8 cellular contexts compared by ENCODE assay signal in genomic region chr1:42756956-42757891, GRCh38. TPM values are rescaled to one million over a fixed set of nuclear protein-coding genes. Genes with fewer than 3 reads are reported as not detected.
DNase-seq lines count a peak whose midpoint lies in the region; ATAC-seq, FAIRE-seq and TF ChIP-seq lines count a peak whose summit lies in the region.

No MANE protein-coding gene starts in this region.

- H3K27ac ChIP-seq in GM23248, result no peak overlapping the region
- H3K27ac ChIP-seq in astrocyte (ENCODE audit: low read depth, low read length), result no peak overlapping the region
- no peak overlapping the region for H3K27ac ChIP-seq in suprapubic skin

- peaks cover 0 to 2% (median 0%) of the 10 kb centered on the region in 7 donors for H3K9me3 Mint-ChIP-seq in CD14-positive monocyte
- peaks cover 2% of the 10 kb centered on the region for H3K9me3 Mint-ChIP-seq in astrocyte (ENCODE audit: unreplicated experiment)
- H3K9me3 Mint-ChIP-seq in activated CD4-positive, alpha-beta memory T cell treated with anti-CD3 and anti-CD28 coated beads, Interleukin-2, amount 10 ng/mL, durations not matched to agents 7 days and 5 days, result no peaks in the 10 kb centered on the region

- 77% methylated on average over 17 of the region's 17 CpGs for WGBS in GM23248 (ENCODE audit: low coverage in 1 of 2, low lambda C conversion rate in 2 of 2, missing lambda C conversion rate in 2 of 2), 2 experiments
- WGBS in suprapubic skin, result 78% methylated on average over 17 of the region's 17 CpGs

- peak; percentile 80 for FAIRE-seq in astrocyte (lab: Jason Lieb, UNC)

- no peak for TF ChIP-seq POLR2A in suprapubic skin (IDR thresholded peaks at IDR 0.05)

- H3K27me3 Mint-ChIP-seq in CD14-positive monocyte (ENCODE audit: low read depth in 3 of 3) (no peaks in the 10 kb centered on the region), astrocyte (ENCODE audit: low read depth, unreplicated experiment) (no peaks in the 10 kb centered on the region)
- H3K27me3 Mint-ChIP-seq in activated CD4-positive, alpha-beta memory T cell treated with anti-CD3 and anti-CD28 coated beads, Interleukin-2, amount 10 ng/mL, durations not matched to agents 7 days and 5 days, result no peaks in the 10 kb centered on the region

- TF ChIP-seq CTCF in CD14-positive monocyte (IDR thresholded peaks at IDR 0.05) (peak; percentile 83), astrocyte (IDR thresholded peaks at IDR 0.05; ENCODE audit: insufficient read depth, low read depth, low read length) (peak; percentile 72), suprapubic skin (IDR thresholded peaks at IDR 0.05) (peak; percentile 36 to 55)

- H3K27ac Mint-ChIP-seq in CD14-positive monocyte (peak overlapping the region in 6 of 7 donors; percentile 4 to 73 (median 34)), astrocyte (ENCODE audit: unreplicated experiment) (peak overlapping the region; percentile 74)
- H3K27ac Mint-ChIP-seq in activated CD4-positive, alpha-beta memory T cell treated with anti-CD3 and anti-CD28 coated beads, Interleukin-2, amount 10 ng/mL, durations not matched to agents 7 days and 5 days, result no peak overlapping the region

- H2AFZ ChIP-seq in GM23248 (no peak overlapping the region), astrocyte (ENCODE audit: low read depth, low read length) (no peak overlapping the region)

- H3K9me3 ChIP-seq in GM23248 (ENCODE audit: low read depth), result no peaks in the 10 kb centered on the region
- no peaks in the 10 kb centered on the region for H3K9me3 ChIP-seq in astrocyte (ENCODE audit: insufficient read depth, low read depth, low read length)
- H3K9me3 ChIP-seq in suprapubic skin, result no peaks in the 10 kb centered on the region

- intact Hi-C loops in CD14-positive monocyte (cut with micrococcal nuclease), result loop anchor here (5.0 kb wide), 1 partner anchor 180 kb away; no protein-coding TSS in a partner anchor

- peaks cover 11% of the 10 kb centered on the region for H3K4me1 ChIP-seq in GM23248 (ENCODE audit: insufficient read depth)
- no peaks in the 10 kb centered on the region for H3K4me1 ChIP-seq in astrocyte (ENCODE audit: insufficient read depth, low read length)
- peaks cover under 1% of the 10 kb centered on the region for H3K4me1 ChIP-seq in suprapubic skin

- H3K4me3 ChIP-seq in GM23248 (no peak overlapping the region), astrocyte (ENCODE audit: insufficient read depth, low read depth, low read length) (no peak overlapping the region), suprapubic skin (no peak overlapping the region)

- H3K79me2 ChIP-seq in GM23248 (ENCODE audit: insufficient read depth) (peaks cover 46% of the 10 kb centered on the region), astrocyte (ENCODE audit: insufficient read depth, low read length) (peaks cover 3% of the 10 kb centered on the region)

- peaks cover 26% of the 10 kb centered on the region for H3F3A ChIP-seq in GM23248 (ENCODE audit: insufficient read depth)

- H3K4me3 Mint-ChIP-seq in CD14-positive monocyte, result no peak overlapping the region
- no peak overlapping the region for H3K4me3 Mint-ChIP-seq in astrocyte (ENCODE audit: unreplicated experiment)
- H3K4me3 Mint-ChIP-seq in activated CD4-positive, alpha-beta memory T cell treated with anti-CD3 and anti-CD28 coated beads, Interleukin-2, amount 10 ng/mL, durations not matched to agents 7 days and 5 days, result no peak overlapping the region

- H4K20me1 ChIP-seq in GM23248 (ENCODE audit: insufficient read depth) (no peaks in the 10 kb centered on the region; the same call in 1 of the 2 replicates), astrocyte (ENCODE audit: insufficient read depth, low read length) (peaks cover 77% of the 10 kb centered on the region)

- DNase-seq in CD14-positive monocyte (ENCODE audit: low spot score) (no peak), GM23248 (peak; percentile 81), NCI-H460 (ENCODE audit: extremely low read depth, low read depth) (peak; percentile 37), astrocyte (ENCODE audit: low read depth) (peak; percentile 44), iPS-NIHi7 (ENCODE audit: extremely low spot score) (peak; percentile 76), suprapubic skin (ENCODE audit: low spot score in 2 of 2) (peak in 1 of 2 donors; percentile 35)
- no peak for DNase-seq in activated CD4-positive, alpha-beta memory T cell treated with anti-CD3 and anti-CD28 coated beads, Interleukin-2, amount 10 ng/mL, durations not matched to agents 7 days and 5 days

- POLR2A ChIA-PET in activated CD4-positive, alpha-beta memory T cell treated with anti-CD3 and anti-CD28 coated beads, Interleukin-2, amount 10 ng/mL, durations not matched to agents 7 days and 5 days (lab: Charles Lee), result interaction anchor here (0.6 to 3.2 kb wide), 2 partner anchors 10 to 192 kb away, joined by 3 to 16 read pairs; partner anchors contain the start of genes C1orf50 and P3H1

- H3K4me1 Mint-ChIP-seq in CD14-positive monocyte (peaks cover 4% of the 10 kb centered on the region), astrocyte (ENCODE audit: low read depth, unreplicated experiment) (peaks cover 5% of the 10 kb centered on the region)
- H3K4me1 Mint-ChIP-seq in activated CD4-positive, alpha-beta memory T cell treated with anti-CD3 and anti-CD28 coated beads, Interleukin-2, amount 10 ng/mL, durations not matched to agents 7 days and 5 days, result peaks cover under 1% of the 10 kb centered on the region

- in situ Hi-C loops in GM23248 (cut with MboI), result no loop called here

- no peak for ATAC-seq in HG02884 (IDR thresholded peaks at IDR 0.05; ENCODE audit: unreplicated experiment)

- no peak overlapping the region for H3K4me2 ChIP-seq in GM23248 (ENCODE audit: unreplicated experiment)
- H3K4me2 ChIP-seq in astrocyte (ENCODE audit: low read length), result no peak overlapping the region

- CTCF ChIA-PET in activated CD4-positive, alpha-beta memory T cell treated with anti-CD3 and anti-CD28 coated beads, Interleukin-2, amount 10 ng/mL, durations not matched to agents 7 days and 5 days (lab: Charles Lee), result interaction anchor here (1.2 to 2.9 kb wide), 3 partner anchors 10 to 89 kb away, joined by 3 to 20 read pairs (median 6); partner anchors contain the start of genes C1orf50, P3H1 and ZNF691

- H3K9ac ChIP-seq in GM23248, result no peak overlapping the region
- no peak overlapping the region for H3K9ac ChIP-seq in astrocyte (ENCODE audit: low read length)

- H3K27me3 ChIP-seq in GM23248 (replicated peaks; ENCODE audit: insufficient read depth) (no peaks in the 10 kb centered on the region), astrocyte (ENCODE audit: insufficient read depth, low read length) (no peaks in the 10 kb centered on the region), suprapubic skin (no peaks in the 10 kb centered on the region)

- H3K36me3 Mint-ChIP-seq in CD14-positive monocyte, result peaks cover 68 to 94% of the 10 kb centered on the region in 2 donors
- H3K36me3 Mint-ChIP-seq in astrocyte (ENCODE audit: low read depth, unreplicated experiment), result peaks cover 49% of the 10 kb centered on the region
- H3K36me3 Mint-ChIP-seq in activated CD4-positive, alpha-beta memory T cell treated with anti-CD3 and anti-CD28 coated beads, Interleukin-2, amount 10 ng/mL, durations not matched to agents 7 days and 5 days (ENCODE audit: low read depth), result peaks cover 60% of the 10 kb centered on the region

- no peak for TF ChIP-seq EP300 in suprapubic skin (IDR thresholded peaks at IDR 0.05)

- H3K9me2 ChIP-seq in GM23248 (ENCODE audit: insufficient read depth), result no peaks in the 10 kb centered on the region

- H3K36me3 ChIP-seq in GM23248 (ENCODE audit: low read depth), result peaks cover 49% of the 10 kb centered on the region
- H3K36me3 ChIP-seq in astrocyte (ENCODE audit: insufficient read depth, low read length), result peaks cover 68% of the 10 kb centered on the region
- H3K36me3 ChIP-seq in suprapubic skin, result peaks cover 66% of the 10 kb centered on the region

RNA-seq across cellular contexts. Expression of gene P3H1, which starts 9.6 kb away (rescaled TPM):
- 10 to 100 TPM; 16.8 to 16.9 TPM for polyA plus RNA-seq in CD14-positive monocyte
- 222 and 257 TPM in 2 replicates for total RNA-seq in GM23248 (2014; rRNA removed; shearing (Covaris generic))
- 194 and 197 TPM in 2 replicates for polyA plus RNA-seq in GM23248 (2016; fragmentation: Nextera tagmentation; extraction: Ambion mirVana)
- 44.9 and 51.0 TPM in 2 replicates for total RNA-seq in NCI-H460 (2014; rRNA removed; shearing (Covaris generic))
- polyA plus RNA-seq in NCI-H460 (2014; cell fraction: nucleus; rRNA removed), result 131 and 137 TPM in 2 replicates
- 277 and 351 TPM in 2 replicates for total RNA-seq in astrocyte
- total RNA-seq in suprapubic skin, result 10 to 100 TPM; 12.5 to 19.8 (median 16.1) TPM
- total RNA-seq in activated CD4-positive, alpha-beta memory T cell treated with anti-CD3 and anti-CD28 coated beads, Interleukin-2, amount 10 ng/mL, durations not matched to agents 7 days and 5 days, result 10 to 100 TPM; 40.1 to 43.3 TPM

RNA-seq across cellular contexts. Expression of gene C1orf50, which starts 9.8 kb away (rescaled TPM):
- polyA plus RNA-seq in CD14-positive monocyte, result 1 to 10 TPM; 3.7 to 9.2 TPM
- total RNA-seq in GM23248 (2014; rRNA removed; shearing (Covaris generic)), result 2.7 and 3.4 TPM in 2 replicates
- polyA plus RNA-seq in GM23248 (2016; fragmentation: Nextera tagmentation; extraction: Ambion mirVana), result 8.1 and 10.5 TPM in 2 replicates
- total RNA-seq in NCI-H460 (2014; rRNA removed; shearing (Covaris generic)), result 1.2 and 4.1 TPM in 2 replicates
- 1.4 and 2.9 TPM in 2 replicates for polyA plus RNA-seq in NCI-H460 (2014; cell fraction: nucleus; rRNA removed)
- 9.5 and 12.6 TPM in 2 replicates for total RNA-seq in astrocyte
- total RNA-seq in suprapubic skin, result 1 to 10 TPM; 2.2 to 7.6 (median 3.1) TPM
- 1 to 10 TPM; 7.1 to 7.2 TPM for total RNA-seq in activated CD4-positive, alpha-beta memory T cell treated with anti-CD3 and anti-CD28 coated beads, Interleukin-2, amount 10 ng/mL, durations not matched to agents 7 days and 5 days

RNA-seq across cellular contexts. Expression of gene CLDN19, which starts 17.2 kb away (rescaled TPM):
- polyA plus RNA-seq in CD14-positive monocyte (not detected), GM23248 (2016; fragmentation: Nextera tagmentation; extraction: Ambion mirVana) (not detected in 2 replicates)
- not detected in 2 replicates for total RNA-seq in GM23248 (2014; rRNA removed; shearing (Covaris generic))
- total RNA-seq in NCI-H460 (2014; rRNA removed; shearing (Covaris generic)), result not detected in 2 replicates
- not detected in 2 replicates for polyA plus RNA-seq in NCI-H460 (2014; cell fraction: nucleus; rRNA removed)
- total RNA-seq in astrocyte (0.11 TPM in 1 of 2 replicates, not detected in the other), suprapubic skin (under 1 TPM in 3 of 4 donors, not detected in 1; 0.38 to 0.98 (median 0.44) TPM)
- not detected for total RNA-seq in activated CD4-positive, alpha-beta memory T cell treated with anti-CD3 and anti-CD28 coated beads, Interleukin-2, amount 10 ng/mL, durations not matched to agents 7 days and 5 days

RNA-seq across cellular contexts. Expression of gene TMEM269, which starts 27.6 kb away (rescaled TPM):
- polyA plus RNA-seq in CD14-positive monocyte (not detected), GM23248 (2016; fragmentation: Nextera tagmentation; extraction: Ambion mirVana) (0.14 TPM in 1 of 2 replicates, not detected in the other)
- not detected in 2 replicates for total RNA-seq in GM23248 (2014; rRNA removed; shearing (Covaris generic))
- 0.12 and 0.20 TPM in 2 replicates for total RNA-seq in NCI-H460 (2014; rRNA removed; shearing (Covaris generic))
- polyA plus RNA-seq in NCI-H460 (2014; cell fraction: nucleus; rRNA removed), result 0.21 and 0.89 TPM in 2 replicates
- total RNA-seq in astrocyte (0.07 and 0.09 TPM in 2 replicates), suprapubic skin (under 1 TPM in 3 of 4 donors, not detected in 1; 0.11 to 0.17 (median 0.16) TPM)
- total RNA-seq in activated CD4-positive, alpha-beta memory T cell treated with anti-CD3 and anti-CD28 coated beads, Interleukin-2, amount 10 ng/mL, durations not matched to agents 7 days and 5 days, result not detected

RNA-seq across cellular contexts. Expression of gene ERMAP, which starts 59.7 kb away (rescaled TPM):
- polyA plus RNA-seq in CD14-positive monocyte (1 to 10 TPM; 6.0 to 8.4 TPM), GM23248 (2016; fragmentation: Nextera tagmentation; extraction: Ambion mirVana) (7.0 and 7.9 TPM in 2 replicates)
- 18.4 and 26.9 TPM in 2 replicates for total RNA-seq in GM23248 (2014; rRNA removed; shearing (Covaris generic))
- 6.4 and 7.7 TPM in 2 replicates for total RNA-seq in NCI-H460 (2014; rRNA removed; shearing (Covaris generic))
- 10.3 and 12.0 TPM in 2 replicates for polyA plus RNA-seq in NCI-H460 (2014; cell fraction: nucleus; rRNA removed)
- total RNA-seq in astrocyte (8.9 and 9.2 TPM in 2 replicates), suprapubic skin (10 to 100 TPM in 3 of 4 donors, 1 to 10 TPM in 1; 8.9 to 26.2 (median 14.1) TPM)
- total RNA-seq in activated CD4-positive, alpha-beta memory T cell treated with anti-CD3 and anti-CD28 coated beads, Interleukin-2, amount 10 ng/mL, durations not matched to agents 7 days and 5 days, result 1 to 10 TPM; 5.0 to 5.9 TPM

Comparison
In these comparisons a context has a peak if more than half of its experiments do, and no peak if none do; other contexts are left out.
1. DNase-seq: peak in GM23248 (single experiment), NCI-H460 (single experiment), astrocyte (single experiment) and iPS-NIHi7 (single experiment); none in CD14-positive monocyte (single experiment) and activated CD4-positive, alpha-beta memory T cell treated with anti-CD3 and anti-CD28 coated beads, Interleukin-2, amount 10 ng/mL, durations not matched to agents 7 days and 5 days (single experiment).
2. Peak in every context shown above with its lines, with median percentiles within 50 percentile points of each other: CTCF ChIP-seq.